8 cellular contexts compared by ENCODE assay signal in the genomic region with DNA sequence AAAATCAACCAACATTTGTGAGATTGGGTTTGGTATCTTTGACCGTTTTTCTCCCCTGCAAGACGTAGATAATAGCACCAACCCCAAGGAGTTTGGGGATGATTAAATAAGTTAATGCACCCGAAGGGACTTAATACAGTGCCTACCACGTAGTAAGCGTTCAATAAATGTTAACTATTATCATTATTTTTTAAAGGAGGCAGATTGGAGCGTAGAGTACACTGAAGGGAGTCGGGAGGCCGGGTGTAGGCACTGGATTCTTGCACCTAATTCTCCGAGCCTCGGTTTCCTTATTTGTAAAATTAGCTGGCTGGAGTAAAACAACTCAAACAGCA. TPM values are rescaled to one million over a fixed set of nuclear protein-coding genes. Genes with fewer than 3 reads are reported as not detected.
A peak's percentile ranks its signal among the peaks of the same experiment; 100 is the strongest.
DNase-seq lines count a peak whose midpoint lies in the region; ATAC-seq, FAIRE-seq and TF ChIP-seq lines count a peak whose summit lies in the region.

No MANE protein-coding gene starts in this region.

- peak overlapping the region; percentile 86 for H3K4me3 ChIP-seq in CD8-positive, alpha-beta T cell (ENCODE audit: low read depth, low read length)
- H3K4me3 ChIP-seq in MG63, result peak overlapping the region; percentile 93
- peak overlapping the region; percentile 94 to 98 (median 95); a peak in 6 of 8 replicates for H3K4me3 ChIP-seq in H1 (ENCODE audit: extremely low read depth in 1 of 4, insufficient read depth in 2 of 4, low read depth in 3 of 4, low read length in 4 of 4)
- H3K4me3 ChIP-seq in neural progenitor cell, result peak overlapping the region; percentile 74

- H3K4me3 Mint-ChIP-seq in CD8-positive, alpha-beta T cell, result peak overlapping the region; percentile 98
- H3K4me3 Mint-ChIP-seq in neural progenitor cell, result peak overlapping the region; percentile 99

- DNase-seq in CD8-positive, alpha-beta T cell, result no peak
- no peak for DNase-seq in MG63
- DNase-seq in H1 (ENCODE audit: low read depth in 1 of 2, low spot score in 2 of 2), result no peak
- DNase-seq in neural progenitor cell (ENCODE audit: low spot score), result no peak
- DNase-seq in NCI-H1436 (lab: John Stamatoyannopoulos, UW), result no peak
- DNase-seq in NCI-H187 treated with DMSO at 0.1 percent for 48 hours (lab: John Stamatoyannopoulos, UW), result no peak

- no peak for ATAC-seq in CD8-positive, alpha-beta T cell
- ATAC-seq in GM18519 (IDR thresholded peaks at IDR 0.05; ENCODE audit: low FRiP score, unreplicated experiment) (no peak), esophagus mucosa (no peak)

- CTCF ChIA-PET in CD8-positive, alpha-beta T cell (lab: Charles Lee), result interaction anchor here (1.0 to 1.4 kb wide), 3 partner anchors 10 to 113 kb away, joined by 3 read pairs; no protein-coding TSS in a partner anchor
- CTCF ChIA-PET in H1 (lab: Charles Lee; ENCODE audit: partially characterized antibody), result interaction anchor here (0.7 to 1.8 kb wide), 3 partner anchors 53 to 102 kb away, joined by 3 to 6 read pairs (median 3); no protein-coding TSS in a partner anchor

- POLR2A ChIA-PET in CD8-positive, alpha-beta T cell (lab: Charles Lee), result interaction anchor here (0.6 to 1.1 kb wide), 4 partner anchors 27 to 242 kb away, joined by 3 to 8 read pairs (median 4); no protein-coding TSS in a partner anchor
- POLR2A ChIA-PET in H1 (lab: Charles Lee; ENCODE audit: partially characterized antibody), result interaction anchor here (0.8 to 2.2 kb wide), 12 partner anchors 11 to 270 kb away, joined by 3 to 8 read pairs (median 4); a partner anchor contains a TSS

- no peak overlapping the region for H2AK5ac ChIP-seq in H1 (ENCODE audit: low read depth, low read length)

- H3K79me1 ChIP-seq in H1 (ENCODE audit: low read depth, low read length), result no peaks in the 10 kb centered on the region

- peaks cover 68% of the 10 kb centered on the region for H3F3A ChIP-seq in neural progenitor cell (ENCODE audit: low read depth)

- H4K20me1 ChIP-seq in H1 (replicated peaks in 1 of 2; ENCODE audit: control insufficient read depth in 1 of 2, insufficient read depth in 2 of 2, low read length in 2 of 2), result peaks cover 3 to 4% of the 10 kb centered on the region in 2 experiments
- peaks cover 40% of the 10 kb centered on the region for H4K20me1 ChIP-seq in neural progenitor cell (ENCODE audit: low read depth)

- H2BK120ac ChIP-seq in H1 (replicated peaks; ENCODE audit: low read depth, low read length), result peak overlapping the region; percentile 17

- H3K27ac Mint-ChIP-seq in CD8-positive, alpha-beta T cell, result peak overlapping the region; percentile 97
- peak overlapping the region; percentile 70 for H3K27ac Mint-ChIP-seq in neural progenitor cell

- H3K18ac ChIP-seq in H1 (ENCODE audit: extremely low read depth, low read length), result peak overlapping the region; percentile 26; the same call in 1 of the 2 replicates

- peaks cover 8% of the 10 kb centered on the region for H3K36me3 Mint-ChIP-seq in CD8-positive, alpha-beta T cell
- H3K36me3 Mint-ChIP-seq in neural progenitor cell, result peaks cover 5% of the 10 kb centered on the region

- no peaks in the 10 kb centered on the region for H3K27me3 ChIP-seq in CD8-positive, alpha-beta T cell (ENCODE audit: insufficient read depth, low read length)
- H3K27me3 ChIP-seq in MG63 (no peaks in the 10 kb centered on the region), H1 (replicated peaks in 1 of 4; ENCODE audit: control insufficient read depth in 3 of 4, extremely low read depth in 1 of 4, insufficient read depth in 3 of 4, low read length in 3 of 4) (no peaks in the 10 kb centered on the region), neural progenitor cell (no peaks in the 10 kb centered on the region)

- no peak overlapping the region for H3K23ac ChIP-seq in H1 (ENCODE audit: insufficient read length)

- H3K4me1 ChIP-seq in CD8-positive, alpha-beta T cell (ENCODE audit: insufficient read depth, low read length), result peaks cover 30% of the 10 kb centered on the region
- peaks cover 7 to 14% (median 9%) of the 10 kb centered on the region in 4 experiments; a peak in 6 of 7 replicates for H3K4me1 ChIP-seq in H1 (replicated peaks in 1 of 4; ENCODE audit: control insufficient read depth in 3 of 4, insufficient read depth in 4 of 4, low read length in 3 of 4)
- peaks cover 58% of the 10 kb centered on the region for H3K4me1 ChIP-seq in neural progenitor cell

- no peak for TF ChIP-seq RAD21 in H1 (IDR thresholded peaks at IDR 0.05 in 1 of 2, conservative IDR thresholded peaks at IDR 0.05 in 1 of 2; ENCODE audit: low read depth in 2 of 2, low read length in 2 of 2)

- no peak for TF ChIP-seq CTCF in CD8-positive, alpha-beta T cell (IDR thresholded peaks at IDR 0.05)
- no peak for TF ChIP-seq CTCF in H1 (IDR thresholded peaks at IDR 0.05; ENCODE audit: control extremely low read depth in 1 of 3, insufficient read depth in 1 of 3, low read depth in 1 of 3, low read length in 3 of 3)
- no peak for TF ChIP-seq CTCF in neural progenitor cell (IDR thresholded peaks at IDR 0.05)

- intact Hi-C loops in CD8-positive, alpha-beta T cell (cut with DNase I, micrococcal nuclease), result loop anchor here (1.0 to 5.0 kb wide), 11 partner anchors 102 to 773 kb away; a partner anchor contains a TSS

- H2BK5ac ChIP-seq in H1 (ENCODE audit: low read depth, low read length), result no peak overlapping the region

- H3K36me3 ChIP-seq in CD8-positive, alpha-beta T cell (ENCODE audit: insufficient read depth, low read length), result no peaks in the 10 kb centered on the region
- H3K36me3 ChIP-seq in MG63 (peaks cover 6% of the 10 kb centered on the region; the same call in 1 of the 2 replicates), H1 (ENCODE audit: control insufficient read depth in 2 of 4, insufficient read depth in 4 of 4, low read length in 3 of 4) (no peaks in the 10 kb centered on the region), neural progenitor cell (no peaks in the 10 kb centered on the region)

- no peaks in the 10 kb centered on the region for H3K9me3 ChIP-seq in CD8-positive, alpha-beta T cell (ENCODE audit: low read length)
- H3K9me3 ChIP-seq in MG63 (no peaks in the 10 kb centered on the region), H1 (ENCODE audit: insufficient read depth in 2 of 2, low read depth in 1 of 2, low read length in 1 of 2) (no peaks in the 10 kb centered on the region), neural progenitor cell (ENCODE audit: low read depth) (no peaks in the 10 kb centered on the region)

- no peak for FAIRE-seq in H1 (lab: Jason Lieb, UNC)

- peak overlapping the region in 2 of 4 experiments; percentile 35 to 90; a peak in 3 of 7 replicates for H3K9ac ChIP-seq in H1 (replicated peaks in 1 of 4; ENCODE audit: extremely low read depth in 1 of 4, low read depth in 3 of 4, low read length in 3 of 4)
- H3K9ac ChIP-seq in neural progenitor cell, result no peak overlapping the region

- peak overlapping the region; percentile 76 for H3K27ac ChIP-seq in CD8-positive, alpha-beta T cell (ENCODE audit: low read depth, low read length)
- H3K27ac ChIP-seq in H1 (ENCODE audit: low read depth, low read length) (peak overlapping the region; percentile 39; the same call in 1 of the 2 replicates), neural progenitor cell (peak overlapping the region; percentile 96)

- no peak overlapping the region for H2BK20ac ChIP-seq in H1 (ENCODE audit: low read length)

- no peaks in the 10 kb centered on the region for H3K9me3 Mint-ChIP-seq in CD8-positive, alpha-beta T cell
- no peaks in the 10 kb centered on the region for H3K9me3 Mint-ChIP-seq in neural progenitor cell

- no peak overlapping the region for H2BK15ac ChIP-seq in H1 (ENCODE audit: low read length)

- 44% methylated on average over 10 of the region's 10 CpGs; no CpG with 5 or more reads in 1 of the 2 experiments for WGBS in H1 (ENCODE audit: extremely low coverage in 1 of 2, insufficient coverage in 1 of 2, insufficient read length in 1 of 2, insufficient replicate concordance in 2 of 2, low coverage in 1 of 2, low lambda C conversion rate in 2 of 2, missing lambda C conversion rate in 1 of 2), 2 experiments

- peak overlapping the region; percentile 73 for H4K5ac ChIP-seq in H1 (ENCODE audit: insufficient read length, low read depth, low read length)

- H3K4ac ChIP-seq in H1 (replicated peaks; ENCODE audit: insufficient read length, low read depth, low read length), result no peak overlapping the region

- peaks cover 39% of the 10 kb centered on the region for H3K4me1 Mint-ChIP-seq in CD8-positive, alpha-beta T cell (ENCODE audit: low read depth)
- peaks cover 44% of the 10 kb centered on the region for H3K4me1 Mint-ChIP-seq in neural progenitor cell

- H2AFZ ChIP-seq in H1 (ENCODE audit: low read length) (peak overlapping the region; percentile 72), neural progenitor cell (replicated peaks) (peak overlapping the region; percentile 85)

- H3K23me2 ChIP-seq in H1 (ENCODE audit: low read depth, low read length), result no peaks in the 10 kb centered on the region; the same call in 1 of the 2 replicates

- no peak overlapping the region for H4K91ac ChIP-seq in H1 (replicated peaks; ENCODE audit: insufficient read length, low read length)

- no peak for TF ChIP-seq POLR2A in H1 (IDR thresholded peaks at IDR 0.05; ENCODE audit: control extremely low read depth in 1 of 2, low read depth in 2 of 2, low read length in 2 of 2)

- H2BK12ac ChIP-seq in H1 (ENCODE audit: low read depth, low read length), result no peak overlapping the region

- no peak overlapping the region for H3K14ac ChIP-seq in H1 (ENCODE audit: insufficient read length)

- H3K27me3 Mint-ChIP-seq in CD8-positive, alpha-beta T cell (ENCODE audit: low read depth), result no peaks in the 10 kb centered on the region
- H3K27me3 Mint-ChIP-seq in neural progenitor cell (ENCODE audit: insufficient read depth, low read depth), result peaks cover 7% of the 10 kb centered on the region

- peak overlapping the region; percentile 48; the same call in 1 of the 2 replicates for H4K8ac ChIP-seq in H1 (ENCODE audit: extremely low read depth, insufficient read depth, low read length)

- H3K4me2 ChIP-seq in H1 (ENCODE audit: insufficient read depth in 1 of 2, low read depth in 2 of 2, low read length in 2 of 2) (peak overlapping the region; percentile 66 to 67), neural progenitor cell (peak overlapping the region; percentile 94)

- TF ChIP-seq EP300 in H1 (IDR thresholded peaks at IDR 0.05; ENCODE audit: borderline replicate concordance in 1 of 2, low read depth in 2 of 2, low read length in 2 of 2), result no peak

- no peak overlapping the region for H3K56ac ChIP-seq in H1 (replicated peaks; ENCODE audit: insufficient read length, low read depth, low read length)

- H3K79me2 ChIP-seq in H1 (ENCODE audit: control insufficient read depth in 1 of 2, insufficient read depth in 2 of 2, low read length in 2 of 2) (peaks cover 25 to 42% of the 10 kb centered on the region in 2 experiments), neural progenitor cell (ENCODE audit: low read depth) (peaks cover 46% of the 10 kb centered on the region)

RNA-seq across cellular contexts. Expression of a gene that starts 0.4 kb away (rescaled TPM):
- total RNA-seq in CD8-positive, alpha-beta T cell, result 10 to 100 TPM; 31.1 to 32.4 TPM
- total RNA-seq in MG63 (2014; rRNA removed; shearing (Covaris generic); ENCODE audit: low replicate concordance), result 23.0 and 24.8 TPM in 2 replicates
- 27.8 and 35.8 TPM in 2 replicates for total RNA-seq in H1 (2021; fragmentation: NEBNext Ultra II Directional; extraction: Animal tissue kit (Norgen Biotek cat#: 25700))
- 5.4 and 10.3 TPM in 2 replicates for polyA plus RNA-seq in H1 (2011; rRNA removed)
- 10.3 TPM for polyA plus RNA-seq in H1 (2011; cell fraction: cytosol; rRNA removed)
- polyA plus RNA-seq in H1 (2011; cell fraction: nucleus; rRNA removed), result 6.6 TPM
- 10.3 to 18.3 TPM (median 13.3 TPM) in 4 replicates for polyA plus RNA-seq in H1 (2012, experiment 1 of 2)
- 0.66 TPM for polyA plus RNA-seq in H1 (2012, experiment 2 of 2)
- 10.8 TPM for polyA plus RNA-seq in H1 (2013, experiment 1 of 2)
- polyA plus RNA-seq in H1 (2013, experiment 2 of 2), result 10.9 TPM
- 32.9 and 49.5 TPM in 2 replicates for polyA minus RNA-seq in H1 (2011; rRNA and poly(A)+ RNA removed)
- 18.9 TPM for polyA minus RNA-seq in H1 (2011; cell fraction: cytosol; rRNA and poly(A)+ RNA removed)
- 50.3 TPM for polyA minus RNA-seq in H1 (2011; cell fraction: nucleus; rRNA and poly(A)+ RNA removed)
- total RNA-seq in neural progenitor cell (ENCODE audit: low replicate concordance) (89.0 and 128 TPM in 2 replicates), esophagus mucosa (15.4 TPM)

Comparison
In these comparisons a context has a peak if more than half of its experiments do, and no peak if none do; other contexts are left out.
1. H3K27ac ChIP-seq: peak in every context shown above with its lines; median percentile 96 in neural progenitor cell; 76 in CD8-positive, alpha-beta T cell; 39 in H1.